20 cellular contexts compared by ENCODE assay signal in genomic region chr18:45249306-45249705, GRCh38.
DNase-seq lines count a peak whose midpoint lies in the region; ATAC-seq and TF ChIP-seq lines count a peak whose summit lies in the region.
"Had no signal": no experiment of that assay in that cellular context is flagged by ENCODE, and none has a peak within 500 bp of the region (broad histone marks: within the 10 kb centered on the region; RNA-seq: fewer than 3 reads in every experiment).

No MANE protein-coding gene starts in this region.

- H3K36me3 Mint-ChIP-seq in HFFc6 (ENCODE audit: low read depth) = no peaks in the 10 kb centered on the region
- H3K36me3 Mint-ChIP-seq: CD8-positive, alpha-beta T cell had no signal

- H3K4me1 Mint-ChIP-seq in HFFc6 (ENCODE audit: low read depth) = peaks cover 59% of the 10 kb centered on the region

- H3K4me3 ChIP-seq in choroid plexus epithelial cell (ENCODE audit: low read depth, low read length) = no peak overlapping the region
- no peak overlapping the region for H3K4me3 ChIP-seq in left lung
- no peak overlapping the region for H3K4me3 ChIP-seq in thoracic aorta
- H3K4me3 ChIP-seq: PC-9, right lobe of liver had no signal

- peak overlapping the region; percentile 21 to 49 for H3K27ac ChIP-seq in left lung
- peak overlapping the region; percentile 85 to 93 for H3K27ac ChIP-seq in thoracic aorta
- H3K27ac ChIP-seq: foreskin keratinocyte, PC-9, VCaP had no signal

- H3K36me3 ChIP-seq in left lung = no peaks in the 10 kb centered on the region
- H3K36me3 ChIP-seq in thoracic aorta = no peaks in the 10 kb centered on the region
- H3K36me3 ChIP-seq: right lobe of liver had no signal

- H3K4me1 ChIP-seq in left lung = peaks cover 9 to 34% of the 10 kb centered on the region in 2 donors
- peaks cover 30 to 56% of the 10 kb centered on the region in 2 donors for H3K4me1 ChIP-seq in thoracic aorta (ENCODE audit: control insufficient read depth in 1 of 2, low read depth in 2 of 2)
- H3K4me1 ChIP-seq: foreskin keratinocyte had no signal

- intact Hi-C loops in left lung (cut with DNase I) = no loop called here

- H3K27ac Mint-ChIP-seq in HFFc6 = peak overlapping the region; percentile 81
- H3K27ac Mint-ChIP-seq: activated CD8-positive, alpha-beta T cell treated with anti-CD3 and anti-CD28 coated beads for 36 hours; activated T-helper 1 cell treated with anti-CD3 and anti-CD28 coated beads, Interleukin-12 subunit alpha, Interleukin-12 subunit beta, Interleukin-2, Interleukin-4 antibody, amounts not matched to agents 30 ng/mL and 10 ng/mL and 1 ng/mL, durations not matched to agents 14 hours and 24 hours and 36 hours; CD8-positive, alpha-beta T cell had no signal

- ATAC-seq in left lung (peak; percentile 44), thoracic aorta (ENCODE audit: insufficient number of reproducible peaks, low FRiP score, low read depth) (no peak), GM21360 (IDR thresholded peaks at IDR 0.05; ENCODE audit: unreplicated experiment) (no peak), HG02642 (IDR thresholded peaks at IDR 0.05; ENCODE audit: poor library complexity, unreplicated experiment) (no peak)
- ATAC-seq: activated CD8-positive, alpha-beta T cell treated with anti-CD3 and anti-CD28 coated beads for 36 hours; CD8-positive, alpha-beta T cell; foreskin keratinocyte had no signal

- peak; percentile 45 for DNase-seq in HFFc6
- DNase-seq in choroid plexus epithelial cell (ENCODE audit: low read depth) = peak; percentile 14
- no peak for DNase-seq in left lung
- DNase-seq in thoracic aorta (ENCODE audit: low spot score) = no peak
- no peak for DNase-seq in G401 (ENCODE audit: low spot score)
- DNase-seq in NOMO-1 treated with DMSO at 0.1 percent for 48 hours (lab: John Stamatoyannopoulos, UW; ENCODE audit: unreplicated experiment) = no peak
- DNase-seq: activated CD8-positive, alpha-beta T cell treated with anti-CD3 and anti-CD28 coated beads for 36 hours; CD8-positive, alpha-beta T cell; cortex of kidney; foreskin keratinocyte; NCI-H1930; NCI-H526; PC-9; right lobe of liver; stimulated activated CD4-positive, alpha-beta T cell treated with anti-CD3 and anti-CD28 coated beads, Interleukin-2, amount 100 ng/mL, for 48 hours; SW 1271 had no signal

- TF ChIP-seq CTCF in HFFc6 (IDR thresholded peaks at IDR 0.05) (no peak), choroid plexus epithelial cell (conservative IDR thresholded peaks at IDR 0.05; ENCODE audit: low read depth, low read length) (no peak), left lung (IDR thresholded peaks at IDR 0.05) (no peak), thoracic aorta (IDR thresholded peaks at IDR 0.05) (no peak)

- no peaks in the 10 kb centered on the region for H3K9me3 Mint-ChIP-seq in HFFc6
- H3K9me3 Mint-ChIP-seq: activated CD8-positive, alpha-beta T cell treated with anti-CD3 and anti-CD28 coated beads for 36 hours; activated T-helper 1 cell treated with anti-CD3 and anti-CD28 coated beads, Interleukin-12 subunit alpha, Interleukin-12 subunit beta, Interleukin-2, Interleukin-4 antibody, amounts not matched to agents 30 ng/mL and 10 ng/mL and 1 ng/mL, durations not matched to agents 14 hours and 24 hours and 36 hours; CD8-positive, alpha-beta T cell had no signal

- H3K27me3 ChIP-seq in left lung (no peaks in the 10 kb centered on the region), thoracic aorta (replicated peaks; ENCODE audit: insufficient read depth) (no peaks in the 10 kb centered on the region)
- H3K27me3 ChIP-seq: foreskin keratinocyte, right lobe of liver had no signal

- in situ Hi-C loops in G401 (cut with HindIII; ENCODE audit: low sequenced_read_pairs) = no loop called here

- no peak overlapping the region for H3K4me3 Mint-ChIP-seq in HFFc6
- H3K4me3 Mint-ChIP-seq: activated CD8-positive, alpha-beta T cell treated with anti-CD3 and anti-CD28 coated beads for 36 hours; activated T-helper 1 cell treated with anti-CD3 and anti-CD28 coated beads, Interleukin-12 subunit alpha, Interleukin-12 subunit beta, Interleukin-2, Interleukin-4 antibody, amounts not matched to agents 30 ng/mL and 10 ng/mL and 1 ng/mL, durations not matched to agents 14 hours and 24 hours and 36 hours; CD8-positive, alpha-beta T cell had no signal

- no peaks in the 10 kb centered on the region for H3K27me3 Mint-ChIP-seq in HFFc6 (ENCODE audit: insufficient read depth)

- H3K9me3 ChIP-seq in left lung (no peaks in the 10 kb centered on the region), thoracic aorta (no peaks in the 10 kb centered on the region)
- H3K9me3 ChIP-seq: right lobe of liver had no signal

Comparison
In these comparisons a context has a peak if more than half of its experiments do, and no peak if none do; other contexts are left out.
1. DNase-seq: peak in HFFc6 (single experiment) and choroid plexus epithelial cell (single experiment); none in left lung (0 of 2), thoracic aorta (single experiment), G401 (single experiment) and NOMO-1 treated with DMSO at 0.1 percent for 48 hours (single experiment).